9 cellular contexts compared by ENCODE assay signal in the genomic region with DNA sequence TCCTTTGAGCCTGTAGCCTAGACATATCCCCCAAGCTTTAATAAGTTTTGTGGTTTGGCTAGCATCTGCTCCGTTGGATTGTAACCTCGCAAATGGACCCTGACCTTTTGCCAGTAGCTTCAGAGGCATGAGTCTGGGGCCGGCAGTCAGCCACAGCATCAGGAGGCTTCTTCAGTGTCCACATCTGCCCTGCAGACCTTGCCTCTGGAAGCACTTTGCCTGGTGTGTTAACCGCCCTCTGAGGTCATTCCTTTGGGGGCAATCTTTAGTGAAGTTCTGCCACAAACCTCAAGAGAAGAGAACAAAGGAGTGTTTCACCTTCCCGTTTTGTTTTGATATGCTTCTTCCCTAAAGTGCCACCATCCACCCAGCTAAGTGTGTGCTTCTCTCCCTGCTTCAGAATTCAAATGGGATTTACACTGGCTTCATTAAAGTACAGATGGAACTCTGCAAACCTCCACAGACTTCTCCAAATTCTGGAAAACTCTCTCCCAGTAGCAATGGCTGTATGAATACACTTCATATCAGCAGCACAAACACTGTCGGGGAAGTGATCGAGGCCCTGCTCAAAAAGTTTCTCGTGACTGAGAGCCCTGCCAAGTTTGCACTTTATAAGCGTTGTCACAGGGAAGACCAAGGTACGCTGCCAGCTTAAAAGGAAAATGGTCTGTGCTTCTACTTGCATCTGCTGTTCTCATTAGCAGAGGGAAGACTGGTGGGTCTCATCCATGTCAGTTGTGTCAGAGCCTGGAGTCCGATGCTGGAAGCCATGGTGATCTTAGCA.
A peak's percentile ranks its signal among the peaks of the same experiment; 100 is the strongest.
DNase-seq lines count a peak whose midpoint lies in the region; ATAC-seq and TF ChIP-seq lines count a peak whose summit lies in the region.
"Had no signal": no experiment of that assay in that cellular context is flagged by ENCODE, and none has a peak within 500 bp of the region (broad histone marks: within the 10 kb centered on the region; RNA-seq: fewer than 3 reads in every experiment).

No MANE protein-coding gene starts in this region.

- H3T11ph ChIP-seq in H9 (ENCODE audit: low read length), result no peak overlapping the region

- TF ChIP-seq CTCF in H9 (conservative IDR thresholded peaks at IDR 0.05) (no peak), fibroblast of mammary gland (conservative IDR thresholded peaks at IDR 0.05; ENCODE audit: control insufficient read depth, insufficient read depth, low read depth, low read length) (no peak)

- no peak overlapping the region for H3K4ac ChIP-seq in H9 (ENCODE audit: low read depth, low read length)

- H3K4me1 Mint-ChIP-seq in H9, result peaks cover 35 to 45% of the 10 kb centered on the region in 2 experiments

- H3K23me2 ChIP-seq in H9 (ENCODE audit: insufficient read length, low read depth, low read length, poor library complexity, severe bottlenecking), result no peaks in the 10 kb centered on the region

- WGBS in H9 (ENCODE audit: extremely low coverage, insufficient read length, low lambda C conversion rate), result no CpG with 5 or more reads among the region's 11 CpGs

- H3K27me3 ChIP-seq in H9 (ENCODE audit: insufficient read depth, low read length), result no peaks in the 10 kb centered on the region

- DNase-seq in H9 (no peak), SW480 (ENCODE audit: low spot score) (peak; percentile 16), fibroblast of mammary gland (ENCODE audit: low read depth) (peak; percentile 70), renal cortical epithelial cell (ENCODE audit: low read depth) (peak; percentile 26), AML-193 (lab: John Stamatoyannopoulos, UW) (no peak)
- no peak for DNase-seq in stimulated activated CD4-positive, alpha-beta T cell treated with anti-CD3 and anti-CD28 coated beads, Interleukin-4, amount 100 ng/mL, for 1 hour
- DNase-seq: WERI-Rb-1 had no signal

- H3K9me3 ChIP-seq in H9 (ENCODE audit: control insufficient read depth, low read depth, low read length), result no peaks in the 10 kb centered on the region

- no peaks in the 10 kb centered on the region for H4K20me1 ChIP-seq in H9 (ENCODE audit: control insufficient read depth, insufficient read depth, insufficient read length)

- H3K23ac ChIP-seq in H9 (ENCODE audit: insufficient read length, low read depth, low read length), result no peak overlapping the region

- no peak overlapping the region for H4K91ac ChIP-seq in H9 (ENCODE audit: insufficient read length, low read depth, low read length)

- no peak overlapping the region for H2BK120ac ChIP-seq in H9 (ENCODE audit: low read depth, low read length, poor library complexity, severe bottlenecking)

- no peak overlapping the region for H3K4me2 ChIP-seq in H9 (ENCODE audit: insufficient read depth, insufficient read length, low read length)

- no peak overlapping the region for H2BK5ac ChIP-seq in H9 (ENCODE audit: insufficient read length, low read length)

- H3K36me3 Mint-ChIP-seq in H9 (ENCODE audit: insufficient read depth in 1 of 3, low read depth in 3 of 3), result peaks cover 6 to 51% (median 47%) of the 10 kb centered on the region in 3 experiments; a peak in 6 of 7 replicates

- peak overlapping the region; percentile 38 to 65 (median 45); a peak in 6 of 7 replicates for H3K27ac Mint-ChIP-seq in H9

- H2AFZ ChIP-seq in H9 (ENCODE audit: low read length), result no peak overlapping the region

- H3K79me2 ChIP-seq in H9 (ENCODE audit: insufficient read depth, low read length), result no peaks in the 10 kb centered on the region

- H2BK20ac ChIP-seq in H9 (ENCODE audit: low read depth, low read length, poor library complexity, severe bottlenecking), result no peak overlapping the region

- H2AK5ac ChIP-seq in H9 (ENCODE audit: insufficient read length, low read length), result no peak overlapping the region

- no peak overlapping the region for H3K18ac ChIP-seq in H9 (ENCODE audit: insufficient read length, low read depth, low read length)

- no peaks in the 10 kb centered on the region for H3K79me1 ChIP-seq in H9 (ENCODE audit: insufficient read depth, low read depth, low read length, poor library complexity, severe bottlenecking)

- H3K4me3 ChIP-seq in fibroblast of mammary gland (ENCODE audit: control insufficient read depth, low read depth, low read length), result no peak overlapping the region

- H3K27me3 Mint-ChIP-seq in H9 (ENCODE audit: low read depth), result no peaks in the 10 kb centered on the region

- H4K5ac ChIP-seq in H9 (ENCODE audit: insufficient read length, low read depth, low read length), result no peak overlapping the region

- no peaks in the 10 kb centered on the region for H3K9me3 Mint-ChIP-seq in H9

- no peak overlapping the region for H2BK12ac ChIP-seq in H9 (ENCODE audit: insufficient read length, low read depth, low read length)

- H3K9ac ChIP-seq in H9 (ENCODE audit: extremely low read depth, insufficient read length, low read length), result no peak overlapping the region

- H3K27ac ChIP-seq in H9 (ENCODE audit: insufficient read length, low read depth, low read length), result no peak overlapping the region
- H3K27ac ChIP-seq: WERI-Rb-1 had no signal

- no peak overlapping the region for H2BK15ac ChIP-seq in H9 (ENCODE audit: low read depth, low read length)

- no peak for ATAC-seq in HG03108 (IDR thresholded peaks at IDR 0.05; ENCODE audit: unreplicated experiment)
- no peak for ATAC-seq in GM18502 (IDR thresholded peaks at IDR 0.05; ENCODE audit: poor library complexity, unreplicated experiment)

- no peak overlapping the region for H3K56ac ChIP-seq in H9 (ENCODE audit: insufficient read length, low read depth, low read length)

- no peaks in the 10 kb centered on the region; the same call in 1 of the 2 replicates for H3K4me1 ChIP-seq in H9 (ENCODE audit: insufficient read depth, low read length)

- H3K4me3 Mint-ChIP-seq in H9, result no peak overlapping the region

- H3K14ac ChIP-seq in H9 (ENCODE audit: insufficient read depth, low read length), result no peak overlapping the region

- no peak overlapping the region for H4K8ac ChIP-seq in H9 (replicated peaks; ENCODE audit: insufficient read length, low read depth, low read length)

Comparison
In these comparisons a context has a peak if more than half of its experiments do, and no peak if none do; other contexts are left out.
1. DNase-seq: peak in SW480 (single experiment), fibroblast of mammary gland (single experiment) and renal cortical epithelial cell (single experiment); none in H9 (single experiment), AML-193 (0 of 2) and stimulated activated CD4-positive, alpha-beta T cell treated with anti-CD3 and anti-CD28 coated beads, Interleukin-4, amount 100 ng/mL, for 1 hour (single experiment).